30 cellular contexts compared by ENCODE assay signal in the genomic region with DNA sequence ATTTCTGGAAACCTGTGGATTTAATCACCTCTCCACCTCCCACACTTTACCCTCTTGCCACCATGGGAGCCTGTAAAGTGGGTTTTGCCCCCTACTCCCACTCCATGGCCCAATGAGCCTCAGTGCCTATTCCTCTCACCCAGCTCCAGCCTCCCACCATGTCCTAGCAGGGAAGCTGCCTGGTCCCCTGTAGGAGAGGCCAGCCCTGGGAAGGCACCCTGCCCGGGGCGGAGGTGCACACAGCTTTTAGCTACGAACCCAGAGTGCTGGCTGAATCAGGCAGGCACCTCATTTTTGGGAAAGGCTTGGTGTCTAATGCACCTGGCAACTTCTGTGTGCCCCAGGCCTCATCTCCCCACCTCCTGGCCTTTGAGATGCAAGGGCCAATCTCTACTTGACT. TPM values are rescaled to one million over a fixed set of nuclear protein-coding genes. Genes with fewer than 3 reads are reported as not detected.
"Had no signal": no experiment of that assay in that cellular context is flagged by ENCODE, and none has a peak within 500 bp of the region (broad histone marks: within the 10 kb centered on the region; RNA-seq: fewer than 3 reads in every experiment).

No MANE protein-coding gene starts in this region.

- H3K9me3 ChIP-seq: neutrophil, pancreas, psoas muscle, right lobe of liver, sigmoid colon, suprapubic skin, testis, tibial artery, transverse colon, upper lobe of right lung, uterus had no signal

- ATAC-seq: naive thymus-derived CD4-positive, alpha-beta T cell; natural killer cell; pancreas; psoas muscle; stimulated activated memory B cell treated with anti-CD40 and anti-IgM and Interleukin-4, amounts not matched to agents 10 μg/mL and 1 μg/mL and 100 μg/mL, for 72 hours; stimulated activated naive CD8-positive, alpha-beta T cell treated with anti-CD3 and anti-CD28 coated beads, Interleukin-15, amount 100 ng/mL, for 72 hours; stimulated activated naive CD8-positive, alpha-beta T cell treated with anti-CD3 and anti-CD28 coated beads, Interleukin-15, Interleukin-2, amounts not matched to agents 100 U/mL and 50 U/mL, for 24 hours; upper lobe of right lung had no signal

- DNase-seq: naive thymus-derived CD4-positive, alpha-beta T cell; natural killer cell; nucleus accumbens; pancreas; psoas muscle; right cardiac atrium; right lobe of liver; sigmoid colon; small intestine; stimulated activated CD4-positive, alpha-beta T cell treated with anti-CD3 and anti-CD28 coated beads, Interleukin-15, amount 100 ng/mL, for 24 hours; stimulated activated CD4-positive, alpha-beta T cell treated with anti-CD3 and anti-CD28 coated beads, Interleukin-4, amount 100 ng/mL, for 1 hour; stimulated activated CD4-positive, alpha-beta T cell treated with anti-CD3 and anti-CD28 coated beads, Interleukin-4, amount 100 ng/mL, for 4 hours; stimulated activated CD8-positive, alpha-beta memory T cell treated with anti-CD3 and anti-CD28 coated beads, Interleukin-4, amount 100 ng/mL, for 48 hours; stimulated activated naive CD4-positive, alpha-beta T cell; stimulated activated naive CD8-positive, alpha-beta T cell treated with anti-CD3 and anti-CD28 coated beads, Interleukin-15, amount 100 ng/mL, for 72 hours; stimulated activated naive CD8-positive, alpha-beta T cell treated with anti-CD3 and anti-CD28 coated beads, Interleukin-15, Interleukin-2, amounts not matched to agents 100 U/mL and 50 U/mL, for 24 hours; substantia nigra; testis; tibial artery; transverse colon; upper lobe of right lung; uterus had no signal

- H3K36me3 ChIP-seq: neural progenitor cell, neutrophil, pancreas, right lobe of liver, sigmoid colon, suprapubic skin, tibial artery, transverse colon, upper lobe of right lung, uterus had no signal

- H2AFZ ChIP-seq: neural progenitor cell had no signal

- H3K4me1 ChIP-seq: pancreas, psoas muscle, right lobe of liver, sigmoid colon, suprapubic skin, testis, tibial artery, transverse colon, upper lobe of right lung, uterus had no signal

- H3K4me3 ChIP-seq: neural progenitor cell, pancreas, psoas muscle, right lobe of liver, sigmoid colon, suprapubic skin, testis, tibial artery, transverse colon, upper lobe of right lung, uterus had no signal

- H3K27me3 ChIP-seq: neural progenitor cell, pancreas, right lobe of liver, testis, transverse colon, upper lobe of right lung, uterus had no signal

- H3K4me2 ChIP-seq: neural progenitor cell had no signal

- H3K9ac ChIP-seq: neural progenitor cell had no signal

- FAIRE-seq: pancreas, small intestine had no signal

- H3K27ac ChIP-seq: neural progenitor cell, neutrophil, pancreas, psoas muscle, right lobe of liver, sigmoid colon, suprapubic skin, testis, tibial artery, transverse colon, upper lobe of right lung, uterus had no signal

RNA-seq across cellular contexts. Expression of gene ALX4, which starts 35.8 kb away (rescaled TPM):
- total RNA-seq: naive thymus-derived CD4-positive, alpha-beta T cell; natural killer cell; osteocyte; progenitor cell of endocrine pancreas; renal cortical epithelial cell; right cardiac atrium; right lobe of liver; sigmoid colon; transverse colon; upper lobe of right lung had no signal
- polyA plus RNA-seq: neural cell, sigmoid colon, small intestine had no signal
